ENCODE assay signal across 14 cellular contexts in the genomic region with DNA sequence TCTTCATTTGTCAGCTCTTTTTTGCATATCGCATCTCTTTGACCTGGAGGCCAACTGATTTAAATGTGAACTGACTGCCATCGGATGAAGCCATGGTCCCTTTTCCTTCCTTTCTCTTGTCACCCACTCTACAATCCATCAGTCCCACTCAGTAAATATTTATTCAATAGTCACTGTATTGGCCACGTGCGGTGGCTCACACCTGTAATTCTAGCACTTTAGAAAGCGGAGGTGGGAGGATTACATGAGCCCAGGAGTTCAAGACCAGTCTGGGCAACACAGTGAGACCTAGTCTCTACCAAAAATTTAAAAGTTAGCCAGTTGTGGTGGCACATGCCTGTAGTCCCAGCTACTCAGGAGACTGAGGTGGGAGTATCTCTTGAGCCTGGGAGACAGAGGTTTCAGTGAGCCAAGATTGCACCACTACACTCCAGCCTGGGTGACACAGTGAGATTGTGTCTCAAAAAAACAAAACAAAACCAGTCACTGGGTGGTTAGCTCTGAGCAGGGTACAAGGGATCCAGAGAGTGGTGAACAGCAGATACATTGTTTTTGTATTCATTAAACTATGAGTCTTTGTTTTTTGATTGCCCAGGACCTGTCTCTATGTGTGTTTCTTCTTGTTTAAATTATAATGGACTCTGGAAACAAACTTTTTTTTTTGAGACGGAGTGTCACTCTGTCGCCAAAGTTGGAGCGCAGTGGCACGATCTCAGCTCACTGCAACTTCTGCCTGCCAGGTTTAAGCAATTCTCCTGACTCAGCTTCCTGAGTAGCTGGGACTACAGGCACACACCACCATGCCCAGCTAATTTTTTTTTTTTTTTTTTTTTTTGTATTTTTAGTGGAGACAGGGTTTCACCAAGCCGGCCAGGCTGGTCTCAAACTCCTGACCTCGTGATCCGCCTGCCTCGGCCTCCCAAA. TPM values are rescaled to one million over a fixed set of nuclear protein-coding genes. Genes with fewer than 3 reads are reported as not detected.
DNase-seq lines count a peak whose midpoint lies in the region; ATAC-seq and TF ChIP-seq lines count a peak whose summit lies in the region.
"Had no signal": no experiment of that assay in that cellular context is flagged by ENCODE, and none has a peak within 500 bp of the region (broad histone marks: within the 10 kb centered on the region; RNA-seq: fewer than 3 reads in every experiment).

No MANE protein-coding gene starts in this region.

- intact Hi-C loops in right lobe of liver (cut with DNase I): no loop called here

- WGBS in right lobe of liver (ENCODE audit: insufficient coverage, low coverage, low lambda C conversion rate, missing lambda C conversion rate): 29% methylated on average over 10 of the region's 13 CpGs
- 82% methylated on average over 13 of the region's 13 CpGs for WGBS in suprapubic skin

- no peak for TF ChIP-seq EP300 in suprapubic skin (IDR thresholded peaks at IDR 0.05)

- H3K27me3 ChIP-seq in right lobe of liver (no peaks in the 10 kb centered on the region), suprapubic skin (no peaks in the 10 kb centered on the region)
- H3K27me3 ChIP-seq: breast epithelium, heart right ventricle had no signal

- H3K4me3 ChIP-seq in right lobe of liver (peak overlapping the region in 2 of 3 donors; percentile 0 to 2), suprapubic skin (no peak overlapping the region)
- H3K4me3 ChIP-seq: breast epithelium, heart right ventricle had no signal

- peak; percentile 3 for DNase-seq in activated effector memory CD4-positive, alpha-beta T cell treated with anti-CD3 and anti-CD28 coated beads, Interleukin-2, amount 50 U/mL, for 16 hours
- DNase-seq in activated effector memory CD4-positive, alpha-beta T cell treated with Interleukin-2 at 50 U/mL for 16 hours: no peak
- peak in 2 of 3 donors; percentile 67 to 71 for DNase-seq in right lobe of liver
- DNase-seq in suprapubic skin (ENCODE audit: low spot score in 2 of 2): peak in 1 of 2 donors; percentile 9
- DNase-seq in GM03348 (ENCODE audit: low spot score): no peak
- no peak for DNase-seq in activated CD4-positive, alpha-beta T cell treated with anti-CD3 and anti-CD28 coated beads for 48 hours
- no peak for DNase-seq in LoVo (ENCODE audit: low spot score)
- DNase-seq: activated CD4-positive, alpha-beta T cell treated with anti-CD3 and anti-CD28 coated beads, Interleukin-2, amount 50 U/mL, for 48 hours; activated gamma-delta T cell; heart right ventricle; NCI-H2171 treated with DMSO at 0.1 percent for 48 hours; T-helper 2 cell had no signal

- H3K9me3 ChIP-seq in right lobe of liver: no peaks in the 10 kb centered on the region
- no peaks in the 10 kb centered on the region for H3K9me3 ChIP-seq in suprapubic skin
- H3K9me3 ChIP-seq: breast epithelium, heart right ventricle had no signal

- H3K4me1 ChIP-seq in right lobe of liver: peaks cover 0 to 52% (median 12%) of the 10 kb centered on the region in 4 donors
- H3K4me1 ChIP-seq in suprapubic skin: peaks cover 42% of the 10 kb centered on the region
- H3K4me1 ChIP-seq: breast epithelium had no signal

- TF ChIP-seq POLR2A in right lobe of liver (IDR thresholded peaks at IDR 0.05) (no peak), suprapubic skin (IDR thresholded peaks at IDR 0.05) (no peak)

- peak overlapping the region; percentile 80 for H3K27ac ChIP-seq in angular gyrus (ENCODE audit: low read depth, low read length)
- H3K27ac ChIP-seq in right lobe of liver: peak overlapping the region; percentile 56 to 82 (median 59)
- peak overlapping the region; percentile 12 for H3K27ac ChIP-seq in suprapubic skin
- H3K27ac ChIP-seq: breast epithelium had no signal

- ATAC-seq in right lobe of liver: peak; percentile 43 to 57 (median 56)
- ATAC-seq: heart right ventricle had no signal

- H3K36me3 ChIP-seq in right lobe of liver (peaks cover 0 to 26% (median 12%) of the 10 kb centered on the region in 4 donors), suprapubic skin (peaks cover 13% of the 10 kb centered on the region)
- H3K36me3 ChIP-seq: breast epithelium had no signal

- TF ChIP-seq CTCF in right lobe of liver (IDR thresholded peaks at IDR 0.05): no peak
- no peak for TF ChIP-seq CTCF in suprapubic skin (IDR thresholded peaks at IDR 0.05)

RNA-seq across cellular contexts. Expression of gene PHAF1, which starts 6.9 kb away (rescaled TPM):
- 10 to 100 TPM; 22.3 to 45.1 (median 32.4) TPM for total RNA-seq in right lobe of liver
- total RNA-seq in suprapubic skin: 10 to 100 TPM; 44.0 to 60.9 (median 53.1) TPM

RNA-seq across cellular contexts. Expression of gene B3GNT9, which starts 34.1 kb away (rescaled TPM):
- total RNA-seq in right lobe of liver (1 to 10 TPM in 5 of 6 experiments, under 1 TPM in 1; 0.95 to 3.9 (median 1.7) TPM), suprapubic skin (1 to 10 TPM; 7.5 to 9.7 (median 9.0) TPM)

RNA-seq across cellular contexts. Expression of gene TRADD, which starts 43.1 kb away (rescaled TPM):
- total RNA-seq in right lobe of liver (10 to 100 TPM in 4 of 6 experiments, 1 to 10 TPM in 2; 9.5 to 16.3 (median 10.6) TPM), suprapubic skin (10 to 100 TPM; 25.9 to 34.4 (median 28.7) TPM)

RNA-seq across cellular contexts. Expression of gene FBXL8, which starts 43.1 kb away (rescaled TPM):
- total RNA-seq in right lobe of liver: 10 to 100 TPM in 4 of 6 experiments, 1 to 10 TPM in 2; 6.1 to 15.0 (median 11.6) TPM
- 100 to 1,000 TPM in 1 of 4 donors, 10 to 100 TPM in 3; 45.0 to 134 (median 58.8) TPM for total RNA-seq in suprapubic skin

RNA-seq across cellular contexts. Expression of gene HSF4, which starts 47.9 kb away (rescaled TPM):
- total RNA-seq in right lobe of liver: 10 to 100 TPM; 10.4 to 44.1 (median 30.1) TPM
- total RNA-seq in suprapubic skin: 100 to 1,000 TPM in 2 of 4 donors, 10 to 100 TPM in 2; 56.5 to 351 (median 102) TPM

Comparison
In these comparisons a context has a peak if more than half of its experiments do, and no peak if none do; other contexts are left out.
1. DNase-seq: peak in activated effector memory CD4-positive, alpha-beta T cell treated with anti-CD3 and anti-CD28 coated beads, Interleukin-2, amount 50 U/mL, for 16 hours (single experiment) and right lobe of liver (2 of 3); none in activated effector memory CD4-positive, alpha-beta T cell treated with Interleukin-2 at 50 U/mL for 16 hours (single experiment), GM03348 (single experiment), activated CD4-positive, alpha-beta T cell treated with anti-CD3 and anti-CD28 coated beads for 48 hours (single experiment) and LoVo (single experiment).
2. H3K27ac ChIP-seq: peak in every context shown above with its lines; median percentile 80 in angular gyrus; 59 in right lobe of liver; 12 in suprapubic skin.